ENCODE assay signal across 2 cellular contexts in genomic region chr5:173963107-173963506, GRCh38.
TF ChIP-seq lines count a peak whose summit lies in the region.

No MANE protein-coding gene starts in this region.

TF ChIP-seq in neural cell, 6 proteins besides CTCF, POLR2A, EP300 and RAD21 (continued from another document):
- TF ChIP-seq, protein P1, sequence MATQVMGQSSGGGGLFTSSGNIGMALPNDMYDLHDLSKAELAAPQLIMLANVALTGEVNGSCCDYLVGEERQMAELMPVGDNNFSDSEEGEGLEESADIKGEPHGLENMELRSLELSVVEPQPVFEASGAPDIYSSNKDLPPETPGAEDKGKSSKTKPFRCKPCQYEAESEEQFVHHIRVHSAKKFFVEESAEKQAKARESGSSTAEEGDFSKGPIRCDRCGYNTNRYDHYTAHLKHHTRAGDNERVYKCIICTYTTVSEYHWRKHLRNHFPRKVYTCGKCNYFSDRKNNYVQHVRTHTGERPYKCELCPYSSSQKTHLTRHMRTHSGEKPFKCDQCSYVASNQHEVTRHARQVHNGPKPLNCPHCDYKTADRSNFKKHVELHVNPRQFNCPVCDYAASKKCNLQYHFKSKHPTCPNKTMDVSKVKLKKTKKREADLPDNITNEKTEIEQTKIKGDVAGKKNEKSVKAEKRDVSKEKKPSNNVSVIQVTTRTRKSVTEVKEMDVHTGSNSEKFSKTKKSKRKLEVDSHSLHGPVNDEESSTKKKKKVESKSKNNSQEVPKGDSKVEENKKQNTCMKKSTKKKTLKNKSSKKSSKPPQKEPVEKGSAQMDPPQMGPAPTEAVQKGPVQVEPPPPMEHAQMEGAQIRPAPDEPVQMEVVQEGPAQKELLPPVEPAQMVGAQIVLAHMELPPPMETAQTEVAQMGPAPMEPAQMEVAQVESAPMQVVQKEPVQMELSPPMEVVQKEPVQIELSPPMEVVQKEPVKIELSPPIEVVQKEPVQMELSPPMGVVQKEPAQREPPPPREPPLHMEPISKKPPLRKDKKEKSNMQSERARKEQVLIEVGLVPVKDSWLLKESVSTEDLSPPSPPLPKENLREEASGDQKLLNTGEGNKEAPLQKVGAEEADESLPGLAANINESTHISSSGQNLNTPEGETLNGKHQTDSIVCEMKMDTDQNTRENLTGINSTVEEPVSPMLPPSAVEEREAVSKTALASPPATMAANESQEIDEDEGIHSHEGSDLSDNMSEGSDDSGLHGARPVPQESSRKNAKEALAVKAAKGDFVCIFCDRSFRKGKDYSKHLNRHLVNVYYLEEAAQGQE (IDR thresholded peaks at IDR 0.05; ENCODE audit: borderline replicate concordance): no peak

TF ChIP-seq in HepG2, 621 proteins besides CTCF, POLR2A, EP300 and RAD21 (continued from another document):
- TF ChIP-seq POGK (CRISPR knock-in tag; conservative IDR thresholded peaks at IDR 0.05) (no peak), ZNF512B (CRISPR knock-in tag; IDR thresholded peaks at IDR 0.05; ENCODE audit: borderline replicate concordance) (no peak), SMAD9 (CRISPR knock-in tag; IDR thresholded peaks at IDR 0.05) (no peak), ZNF569 (CRISPR knock-in tag; IDR thresholded peaks at IDR 0.05; ENCODE audit: borderline replicate concordance) (no peak), ZNF83 (CRISPR knock-in tag; IDR thresholded peaks at IDR 0.05; ENCODE audit: borderline replicate concordance) (no peak), TEAD2 (CRISPR knock-in tag; IDR thresholded peaks at IDR 0.05) (no peak), ISX (CRISPR knock-in tag; conservative IDR thresholded peaks at IDR 0.05) (no peak), PHB2 (IDR thresholded peaks at IDR 0.05; ENCODE audit: partially characterized antibody) (no peak), KLF15 (CRISPR knock-in tag; IDR thresholded peaks at IDR 0.05; ENCODE audit: borderline replicate concordance) (no peak), ARID3A (IDR thresholded peaks at IDR 0.05; ENCODE audit: low read depth, low read length) (no peak), ZNF780A (CRISPR knock-in tag; IDR thresholded peaks at IDR 0.05) (no peak), ZFP82 (CRISPR knock-in tag; IDR thresholded peaks at IDR 0.05; ENCODE audit: borderline replicate concordance) (no peak), SIX1 (CRISPR knock-in tag; IDR thresholded peaks at IDR 0.05; ENCODE audit: borderline replicate concordance) (no peak)
- TF ChIP-seq, protein P2, sequence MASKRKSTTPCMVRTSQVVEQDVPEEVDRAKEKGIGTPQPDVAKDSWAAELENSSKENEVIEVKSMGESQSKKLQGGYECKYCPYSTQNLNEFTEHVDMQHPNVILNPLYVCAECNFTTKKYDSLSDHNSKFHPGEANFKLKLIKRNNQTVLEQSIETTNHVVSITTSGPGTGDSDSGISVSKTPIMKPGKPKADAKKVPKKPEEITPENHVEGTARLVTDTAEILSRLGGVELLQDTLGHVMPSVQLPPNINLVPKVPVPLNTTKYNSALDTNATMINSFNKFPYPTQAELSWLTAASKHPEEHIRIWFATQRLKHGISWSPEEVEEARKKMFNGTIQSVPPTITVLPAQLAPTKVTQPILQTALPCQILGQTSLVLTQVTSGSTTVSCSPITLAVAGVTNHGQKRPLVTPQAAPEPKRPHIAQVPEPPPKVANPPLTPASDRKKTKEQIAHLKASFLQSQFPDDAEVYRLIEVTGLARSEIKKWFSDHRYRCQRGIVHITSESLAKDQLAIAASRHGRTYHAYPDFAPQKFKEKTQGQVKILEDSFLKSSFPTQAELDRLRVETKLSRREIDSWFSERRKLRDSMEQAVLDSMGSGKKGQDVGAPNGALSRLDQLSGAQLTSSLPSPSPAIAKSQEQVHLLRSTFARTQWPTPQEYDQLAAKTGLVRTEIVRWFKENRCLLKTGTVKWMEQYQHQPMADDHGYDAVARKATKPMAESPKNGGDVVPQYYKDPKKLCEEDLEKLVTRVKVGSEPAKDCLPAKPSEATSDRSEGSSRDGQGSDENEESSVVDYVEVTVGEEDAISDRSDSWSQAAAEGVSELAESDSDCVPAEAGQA (IDR thresholded peaks at IDR 0.05; ENCODE audit: low read depth): no peak
- TF ChIP-seq, protein P2 (CRISPR knock-in tag; IDR thresholded peaks at IDR 0.05; ENCODE audit: borderline replicate concordance): no peak
- TF ChIP-seq, protein P3, sequence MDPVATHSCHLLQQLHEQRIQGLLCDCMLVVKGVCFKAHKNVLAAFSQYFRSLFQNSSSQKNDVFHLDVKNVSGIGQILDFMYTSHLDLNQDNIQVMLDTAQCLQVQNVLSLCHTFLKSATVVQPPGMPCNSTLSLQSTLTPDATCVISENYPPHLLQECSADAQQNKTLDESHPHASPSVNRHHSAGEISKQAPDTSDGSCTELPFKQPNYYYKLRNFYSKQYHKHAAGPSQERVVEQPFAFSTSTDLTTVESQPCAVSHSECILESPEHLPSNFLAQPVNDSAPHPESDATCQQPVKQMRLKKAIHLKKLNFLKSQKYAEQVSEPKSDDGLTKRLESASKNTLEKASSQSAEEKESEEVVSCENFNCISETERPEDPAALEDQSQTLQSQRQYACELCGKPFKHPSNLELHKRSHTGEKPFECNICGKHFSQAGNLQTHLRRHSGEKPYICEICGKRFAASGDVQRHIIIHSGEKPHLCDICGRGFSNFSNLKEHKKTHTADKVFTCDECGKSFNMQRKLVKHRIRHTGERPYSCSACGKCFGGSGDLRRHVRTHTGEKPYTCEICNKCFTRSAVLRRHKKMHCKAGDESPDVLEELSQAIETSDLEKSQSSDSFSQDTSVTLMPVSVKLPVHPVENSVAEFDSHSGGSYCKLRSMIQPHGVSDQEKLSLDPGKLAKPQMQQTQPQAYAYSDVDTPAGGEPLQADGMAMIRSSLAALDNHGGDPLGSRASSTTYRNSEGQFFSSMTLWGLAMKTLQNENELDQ (CRISPR knock-in tag; IDR thresholded peaks at IDR 0.05; ENCODE audit: borderline replicate concordance): no peak
- TF ChIP-seq, protein P4, sequence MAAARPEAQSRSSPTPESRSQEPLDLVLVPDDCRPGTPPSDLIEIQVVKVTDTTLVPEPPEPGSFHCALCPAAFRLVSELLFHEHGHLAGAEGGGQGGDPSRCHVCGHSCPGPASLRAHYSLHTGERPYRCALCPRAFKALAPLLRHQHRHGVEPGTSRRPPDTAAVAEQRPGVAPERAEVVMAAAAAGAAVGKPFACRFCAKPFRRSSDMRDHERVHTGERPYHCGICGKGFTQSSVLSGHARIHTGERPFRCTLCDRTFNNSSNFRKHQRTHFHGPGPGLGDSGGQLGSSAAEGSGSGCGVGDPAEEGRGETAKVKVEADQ (CRISPR knock-in tag; IDR thresholded peaks at IDR 0.05; ENCODE audit: borderline replicate concordance): no peak
- TF ChIP-seq, protein P5, sequence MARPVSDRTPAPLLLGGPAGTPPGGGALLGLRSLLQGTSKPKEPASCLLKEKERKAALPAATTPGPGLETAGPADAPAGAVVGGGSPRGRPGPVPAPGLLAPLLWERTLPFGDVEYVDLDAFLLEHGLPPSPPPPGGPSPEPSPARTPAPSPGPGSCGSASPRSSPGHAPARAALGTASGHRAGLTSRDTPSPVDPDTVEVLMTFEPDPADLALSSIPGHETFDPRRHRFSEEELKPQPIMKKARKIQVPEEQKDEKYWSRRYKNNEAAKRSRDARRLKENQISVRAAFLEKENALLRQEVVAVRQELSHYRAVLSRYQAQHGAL (CRISPR knock-in tag; IDR thresholded peaks at IDR 0.05; ENCODE audit: not compliant biosample characterization): no peak
- TF ChIP-seq, protein P6, sequence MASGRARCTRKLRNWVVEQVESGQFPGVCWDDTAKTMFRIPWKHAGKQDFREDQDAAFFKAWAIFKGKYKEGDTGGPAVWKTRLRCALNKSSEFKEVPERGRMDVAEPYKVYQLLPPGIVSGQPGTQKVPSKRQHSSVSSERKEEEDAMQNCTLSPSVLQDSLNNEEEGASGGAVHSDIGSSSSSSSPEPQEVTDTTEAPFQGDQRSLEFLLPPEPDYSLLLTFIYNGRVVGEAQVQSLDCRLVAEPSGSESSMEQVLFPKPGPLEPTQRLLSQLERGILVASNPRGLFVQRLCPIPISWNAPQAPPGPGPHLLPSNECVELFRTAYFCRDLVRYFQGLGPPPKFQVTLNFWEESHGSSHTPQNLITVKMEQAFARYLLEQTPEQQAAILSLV (CRISPR knock-in tag; IDR thresholded peaks at IDR 0.05; ENCODE audit: borderline replicate concordance): no peak
